23 cellular contexts compared by ENCODE assay signal in the genomic region with DNA sequence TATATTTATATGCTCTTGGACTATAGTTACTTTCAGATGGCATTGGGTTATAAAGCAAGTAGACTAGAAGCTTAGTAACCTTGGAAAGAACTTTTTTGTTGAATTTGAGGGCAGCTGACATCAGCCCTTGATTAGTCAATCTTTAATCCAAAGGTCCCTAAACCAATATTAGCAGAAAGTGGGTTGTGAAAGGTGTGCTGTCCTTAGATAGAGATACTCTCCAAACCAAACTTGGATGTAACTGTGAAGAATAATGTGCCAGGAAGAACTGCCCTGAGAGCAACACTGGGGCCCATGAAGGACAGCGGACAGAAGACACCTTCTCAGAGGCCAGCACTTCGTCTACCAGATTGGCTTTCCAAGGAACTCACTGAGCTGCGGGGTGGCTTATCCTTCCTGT. TPM values are rescaled to one million over a fixed set of nuclear protein-coding genes. Genes with fewer than 3 reads are reported as not detected.
DNase-seq lines count a peak whose midpoint lies in the region; ATAC-seq, FAIRE-seq and TF ChIP-seq lines count a peak whose summit lies in the region.
"Had no signal": no experiment of that assay in that cellular context is flagged by ENCODE, and none has a peak within 500 bp of the region (broad histone marks: within the 10 kb centered on the region; RNA-seq: fewer than 3 reads in every experiment).

No MANE protein-coding gene starts in this region.

- no peaks in the 10 kb centered on the region for H3K79me2 ChIP-seq in hepatocyte

- no peak for TF ChIP-seq CTCF in hepatocyte (IDR thresholded peaks at IDR 0.05; ENCODE audit: poor library complexity)
- no peak for TF ChIP-seq CTCF in right lobe of liver (IDR thresholded peaks at IDR 0.05)

- H3K27ac ChIP-seq in hepatocyte (no peak overlapping the region), right lobe of liver (peak overlapping the region; percentile 64 to 73 (median 67))
- H3K27ac ChIP-seq: GM23248, HL-60 had no signal

- H4K20me1 ChIP-seq in hepatocyte (ENCODE audit: insufficient read depth, poor library complexity, severe bottlenecking) = no peaks in the 10 kb centered on the region

- no peaks in the 10 kb centered on the region for H3K9me3 ChIP-seq in hepatocyte (ENCODE audit: low read depth)
- H3K9me3 ChIP-seq in right lobe of liver = no peaks in the 10 kb centered on the region
- H3K9me3 ChIP-seq: BE2C had no signal

- no peaks in the 10 kb centered on the region for H3K9me2 ChIP-seq in hepatocyte (replicated peaks; ENCODE audit: insufficient read depth)

- H2AFZ ChIP-seq in hepatocyte = no peak overlapping the region
- H2AFZ ChIP-seq: GM23248 had no signal

- peaks cover 3% of the 10 kb centered on the region for H3K4me1 ChIP-seq in hepatocyte (ENCODE audit: insufficient read depth)
- peaks cover 0 to 12% (median 9%) of the 10 kb centered on the region in 4 donors for H3K4me1 ChIP-seq in right lobe of liver
- H3K4me1 ChIP-seq: BE2C had no signal

- H3K4me3 ChIP-seq in hepatocyte = no peak overlapping the region
- peak overlapping the region; percentile 41 to 57 (median 49) for H3K4me3 ChIP-seq in right lobe of liver
- H3K4me3 ChIP-seq: GM23248 had no signal

- H3K4me2 ChIP-seq in hepatocyte = peak overlapping the region; percentile 41

- intact Hi-C loops in right lobe of liver (cut with DNase I) = no loop called here

- H3K36me3 ChIP-seq in hepatocyte (replicated peaks; ENCODE audit: insufficient read depth, low read depth) (no peaks in the 10 kb centered on the region), right lobe of liver (peaks cover 0 to 14% (median 4%) of the 10 kb centered on the region in 4 donors)
- H3K36me3 ChIP-seq: BE2C had no signal

- peak; percentile 91 to 95 (median 92) for ATAC-seq in right lobe of liver
- ATAC-seq: HCT116 had no signal

- DNase-seq in HTR-8/SVneo (ENCODE audit: insufficient read length, low spot score) (no peak), hepatocyte (ENCODE audit: low spot score) (no peak), right lobe of liver (peak; percentile 36 to 75 (median 65)), foreskin melanocyte (no peak), iPS-NIHi11 (ENCODE audit: low spot score) (no peak), GOT3 (lab: John Stamatoyannopoulos, UW) (no peak), NK-92 (lab: John Stamatoyannopoulos, UW; ENCODE audit: unreplicated experiment) (no peak)
- DNase-seq: ACHN; BE2C; C1 segment of cervical spinal cord; CD4-positive, CD25-positive, alpha-beta regulatory T cell; CD8-positive, alpha-beta memory T cell; COR-L47; GM23248; H7; HFFc6 had no signal

- TF ChIP-seq POLR2A in right lobe of liver (IDR thresholded peaks at IDR 0.05) = peak; percentile 84

- no peaks in the 10 kb centered on the region for H3K27me3 ChIP-seq in hepatocyte
- H3K27me3 ChIP-seq in right lobe of liver = no peaks in the 10 kb centered on the region

- 83% methylated on average over 3 of the region's 3 CpGs for WGBS in hepatocyte (ENCODE audit: low lambda C conversion rate, missing lambda C conversion rate)
- WGBS in right lobe of liver (ENCODE audit: insufficient coverage, low coverage, low lambda C conversion rate, missing lambda C conversion rate) = 28% methylated on average over 2 of the region's 3 CpGs

- peak; percentile 28 for FAIRE-seq in HTR-8/SVneo (lab: Jason Lieb, UNC)
- FAIRE-seq: D721Med, GM12891, GM19239 had no signal

RNA-seq across cellular contexts. Expression of gene CD163, which starts 10.6 kb away (rescaled TPM):
- 3.8 and 5.6 TPM in 2 replicates for total RNA-seq in hepatocyte
- 2.8 and 3.0 TPM in 2 replicates for polyA plus RNA-seq in hepatocyte
- total RNA-seq in right lobe of liver = 100 to 1,000 TPM in 1 of 6 experiments, 10 to 100 TPM in 5; 47.4 to 120 (median 67.3) TPM
- total RNA-seq: CD4-positive, CD25-positive, alpha-beta regulatory T cell; GM23248; HT1080 had no signal
- polyA plus RNA-seq: CD8-positive, alpha-beta memory T cell; GM23248 had no signal

RNA-seq across cellular contexts. Expression of gene CD163L1, which starts 49.1 kb away (rescaled TPM):
- total RNA-seq in hepatocyte (0.84 and 1.7 TPM in 2 replicates), right lobe of liver (1 to 10 TPM in 4 of 6 experiments, under 1 TPM in 2; 0.26 to 4.8 (median 1.2) TPM)
- 0.71 TPM in 1 of 2 replicates, not detected in the other for polyA plus RNA-seq in hepatocyte
- total RNA-seq: CD4-positive, CD25-positive, alpha-beta regulatory T cell had no signal
- polyA plus RNA-seq: CD4-positive, CD25-positive, alpha-beta regulatory T cell; CD8-positive, alpha-beta memory T cell; IgD-negative memory B cell had no signal

Comparison
In these comparisons a context has a peak if more than half of its experiments do, and no peak if none do; other contexts are left out.
1. DNase-seq: peak in right lobe of liver (3 of 3); none in HTR-8/SVneo (single experiment), hepatocyte (single experiment), foreskin melanocyte (single experiment), iPS-NIHi11 (single experiment), GOT3 (single experiment) and NK-92 (single experiment).